Comparison of ENCODE assay signal across 8 cellular contexts in genomic region chr16:89658221-89658879, GRCh38. TPM values are rescaled to one million over a fixed set of nuclear protein-coding genes. Genes with fewer than 3 reads are reported as not detected.
A peak's percentile ranks its signal among the peaks of the same experiment; 100 is the strongest.
DNase-seq lines count a peak whose midpoint lies in the region; ATAC-seq, FAIRE-seq and TF ChIP-seq lines count a peak whose summit lies in the region.

No MANE protein-coding gene starts in this region.

- H2AK5ac ChIP-seq in neuronal stem cell (ENCODE audit: low read depth, low read length) = no peak overlapping the region

- no peak for TF ChIP-seq RAD21 in A549 (conservative IDR thresholded peaks at IDR 0.05 in 1 of 2, IDR thresholded peaks at IDR 0.05 in 1 of 2)

- TF ChIP-seq EP300 in A549 (IDR thresholded peaks at IDR 0.05) = no peak

- H3K36me3 Mint-ChIP-seq in T-cell = peaks cover 13% of the 10 kb centered on the region

- H3K4me2 ChIP-seq in A549 (peak overlapping the region; percentile 100), neuronal stem cell (ENCODE audit: insufficient read depth, low read length, poor library complexity, severe bottlenecking) (peak overlapping the region; percentile 96)

- no peak overlapping the region for H3K4ac ChIP-seq in neuronal stem cell (ENCODE audit: low read length)

- peak overlapping the region; percentile 88 to 93 for H3K27ac ChIP-seq in A549
- peak overlapping the region; percentile 89 to 95 (median 93) for H3K27ac ChIP-seq in esophagus squamous epithelium
- H3K27ac ChIP-seq in neuronal stem cell (replicated peaks; ENCODE audit: low read length) = peak overlapping the region; percentile 79

- H2BK15ac ChIP-seq in neuronal stem cell (ENCODE audit: low read length) = peak overlapping the region; percentile 94

- H3K4me1 Mint-ChIP-seq in T-cell = peaks cover 23 to 41% (median 33%) of the 10 kb centered on the region in 3 donors

- no peak for TF ChIP-seq CTCF in A549 (IDR thresholded peaks at IDR 0.05)
- TF ChIP-seq CTCF in GM12865 (IDR thresholded peaks at IDR 0.05; ENCODE audit: insufficient read depth, low read depth, low read length, missing control alignments) = no peak
- no peak for TF ChIP-seq CTCF in esophagus squamous epithelium (IDR thresholded peaks at IDR 0.05)

- peak overlapping the region; percentile 39 for H2BK5ac ChIP-seq in neuronal stem cell (ENCODE audit: low read length)

- intact Hi-C loops in esophagus squamous epithelium (cut with DNase I) = no loop called here

- H3K9me3 ChIP-seq in A549 (no peaks in the 10 kb centered on the region), esophagus squamous epithelium (no peaks in the 10 kb centered on the region), neuronal stem cell (replicated peaks in 1 of 2; ENCODE audit: control insufficient read depth in 2 of 2, insufficient read depth in 1 of 2, low read depth in 1 of 2, low read length in 2 of 2) (peaks cover 0 to under 1% of the 10 kb centered on the region in 2 donors)

- H3K4me3 Mint-ChIP-seq in T-cell = peak overlapping the region; percentile 82 to 88 (median 82)

- H3K27me3 Mint-ChIP-seq in T-cell = no peaks in the 10 kb centered on the region

- H3K9ac ChIP-seq in neuronal stem cell (ENCODE audit: low read depth, low read length, poor library complexity) = peak overlapping the region; percentile 96

- H3K4me3 ChIP-seq in A549 (peak overlapping the region; percentile 94), GM12865 (ENCODE audit: low read depth, low read length) (peak overlapping the region; percentile 73), esophagus squamous epithelium (peak overlapping the region; percentile 91 to 99 (median 98)), neuronal stem cell (ENCODE audit: low read length in 2 of 2) (peak overlapping the region; percentile 80 to 99)

- 16% methylated on average over 26 of the region's 27 CpGs for WGBS in A549 (ENCODE audit: missing lambda C conversion rate)
- WGBS in esophagus squamous epithelium, 2 donors = 8 to 18% methylated on average over 23 to 27 of the region's 27 CpGs
- no CpG with 5 or more reads among the region's 27 CpGs for WGBS in neuronal stem cell (ENCODE audit: extremely low coverage in 2 of 2, insufficient read length in 2 of 2, insufficient replicate concordance in 1 of 2), 2 donors

- no peak overlapping the region for H4K91ac ChIP-seq in neuronal stem cell (ENCODE audit: low read depth, low read length, poor library complexity)

- POLR2A ChIA-PET in A549 (lab: Yijun Ruan, JAX) = interaction anchor here (1.7 kb wide), 1 partner anchor 28 kb away, joined by 9 read pairs; the partner anchor contains the start of gene CDK10
- POLR2A ChIA-PET in T-cell (lab: Charles Lee) = interaction anchor here in 1 of 2 donors (0.6 kb wide), 1 partner anchor 28 kb away, joined by 3 read pairs; the partner anchor contains the start of gene CDK10

- H3K4me1 ChIP-seq in A549 (peaks cover 16% of the 10 kb centered on the region), esophagus squamous epithelium (peaks cover 13 to 39% (median 15%) of the 10 kb centered on the region in 3 donors), neuronal stem cell (ENCODE audit: control insufficient read depth in 2 of 2, insufficient read depth in 1 of 2, low read depth in 1 of 2, low read length in 2 of 2) (peaks cover 4 to 8% of the 10 kb centered on the region in 2 donors)

- no peaks in the 10 kb centered on the region for H3K9me3 Mint-ChIP-seq in T-cell

- peak overlapping the region; percentile 93 for H4K8ac ChIP-seq in neuronal stem cell (ENCODE audit: low read depth, low read length)

- H3K23ac ChIP-seq in neuronal stem cell (ENCODE audit: low read depth, low read length, poor library complexity) = peak overlapping the region; percentile 89

- no peak overlapping the region for H2BK120ac ChIP-seq in neuronal stem cell (ENCODE audit: low read depth, low read length)

- ATAC-seq in A549 (peak; percentile 42 to 53; a peak in 5 of 6 replicates), T-cell (replicated peaks in 1 of 4) (no peak), HG03457 (IDR thresholded peaks at IDR 0.05; ENCODE audit: unreplicated experiment) (no peak)

- H2AFZ ChIP-seq in neuronal stem cell (ENCODE audit: low read length) = peak overlapping the region; percentile 96

- H3K27ac Mint-ChIP-seq in T-cell = peak overlapping the region; percentile 78 to 80

- H3K27me3 ChIP-seq in esophagus squamous epithelium = no peaks in the 10 kb centered on the region
- H3K27me3 ChIP-seq in neuronal stem cell (ENCODE audit: control insufficient read depth in 3 of 3, insufficient read depth in 3 of 3, low read depth in 1 of 3, low read length in 3 of 3) = no peaks in the 10 kb centered on the region

- H3K18ac ChIP-seq in neuronal stem cell (ENCODE audit: low read length) = peak overlapping the region; percentile 92

- peak overlapping the region; percentile 75 for H3K14ac ChIP-seq in neuronal stem cell (ENCODE audit: low read length)

- peaks cover 24% of the 10 kb centered on the region for H3K79me1 ChIP-seq in neuronal stem cell (ENCODE audit: low read depth, low read length)

- FAIRE-seq in A549 (lab: Jason Lieb, UNC) (no peak), RCC 7860 (lab: Jason Lieb, UNC) (no peak)

- H3K36me3 ChIP-seq in esophagus squamous epithelium (peaks cover 0 to 45% (median 0%) of the 10 kb centered on the region in 3 donors), neuronal stem cell (replicated peaks in 1 of 2; ENCODE audit: control insufficient read depth in 2 of 2, insufficient read depth in 2 of 2, low read length in 2 of 2) (peaks cover 26 to 59% of the 10 kb centered on the region in 2 donors)

- H2BK12ac ChIP-seq in neuronal stem cell (ENCODE audit: low read length) = no peak overlapping the region

- TF ChIP-seq POLR2A in A549 (IDR thresholded peaks at IDR 0.05; ENCODE audit: low read length) (no peak), esophagus squamous epithelium (IDR thresholded peaks at IDR 0.05) (peak in 1 of 4 donors; percentile 3)

- DNase-seq in A549 (ENCODE audit: low read depth in 1 of 2, low spot score in 1 of 2) = no peak
- peak; percentile 38 for DNase-seq in GM12865 (ENCODE audit: low read depth)
- peak in 1 of 34 experiments; percentile 8 for DNase-seq in T-cell
- DNase-seq in esophagus squamous epithelium (lab: John Stamatoyannopoulos, UW) = no peak
- DNase-seq in neuronal stem cell (ENCODE audit: low spot score) = no peak
- DNase-seq in NCI-H2107 treated with DMSO at 0.1 percent for 48 hours (lab: John Stamatoyannopoulos, UW; ENCODE audit: unreplicated experiment) = no peak
- no peak for DNase-seq in RCC 7860 (ENCODE audit: low spot score)

- CTCF ChIA-PET in A549 (lab: Yijun Ruan, JAX) = interaction anchor here (0.8 to 3.1 kb wide), 6 partner anchors 9 to 43 kb away, joined by 3 to 15 read pairs (median 6); no protein-coding TSS in a partner anchor
- CTCF ChIA-PET in T-cell (lab: Charles Lee) = no interaction called here

TF ChIP-seq in A549, 52 proteins besides CTCF, POLR2A, EP300 and RAD21 (continues in another document):
- TF ChIP-seq JUN (IDR thresholded peaks at IDR 0.05) = no peak

RNA-seq across cellular contexts. Expression of gene SPATA33, which starts 0.7 kb away (rescaled TPM):
- 5.5 and 6.1 TPM in 2 replicates for polyA plus RNA-seq in A549 (2011; rRNA removed)
- 6.2 and 7.7 TPM in 2 replicates for polyA plus RNA-seq in A549 (2012; cell fraction: cytosol; rRNA removed)
- 11.5 and 13.2 TPM in 2 replicates for polyA plus RNA-seq in A549 (2012; cell fraction: nucleus; rRNA removed)
- polyA plus RNA-seq in A549 (2017; fragmentation: RNase III; extraction: RNeasy Plus Mini Kit Qiagen cat#74134 plus additional on column Dnase treatment) = 11.5 to 12.6 TPM (median 12.1 TPM) in 3 replicates
- polyA minus RNA-seq in A549 (2011; rRNA and poly(A)+ RNA removed) = 3.9 and 6.2 TPM in 2 replicates
- 10 to 100 TPM in 2 of 5 donors, 1 to 10 TPM in 3; 5.0 to 11.1 (median 8.1) TPM for total RNA-seq in T-cell
- 1 to 10 TPM; 1.8 to 4.9 (median 2.8) TPM for total RNA-seq in esophagus squamous epithelium
- 28.9 TPM for polyA plus RNA-seq in neuronal stem cell (2013, experiment 1 of 2)
- 29.1 TPM for polyA plus RNA-seq in neuronal stem cell (2013, experiment 2 of 2)

RNA-seq across cellular contexts. Expression of gene CHMP1A, which starts 0.8 kb away (rescaled TPM):
- polyA plus RNA-seq in A549 (2011; rRNA removed) (36.4 and 40.1 TPM in 2 replicates), A549 (2017; fragmentation: RNase III; extraction: RNeasy Plus Mini Kit Qiagen cat#74134 plus additional on column Dnase treatment) (91.7 to 99.0 TPM (median 95.4 TPM) in 3 replicates)
- polyA plus RNA-seq in A549 (2012; cell fraction: cytosol; rRNA removed) = 101 and 105 TPM in 2 replicates
- 151 and 200 TPM in 2 replicates for polyA plus RNA-seq in A549 (2012; cell fraction: nucleus; rRNA removed)
- 47.5 and 53.6 TPM in 2 replicates for polyA minus RNA-seq in A549 (2011; rRNA and poly(A)+ RNA removed)
- total RNA-seq in T-cell (10 to 100 TPM; 73.1 to 97.4 (median 90.4) TPM), esophagus squamous epithelium (100 to 1,000 TPM in 2 of 4 donors, 10 to 100 TPM in 2; 83.0 to 116 (median 104) TPM)
- 44.9 TPM for polyA plus RNA-seq in neuronal stem cell (2013, experiment 1 of 2)
- 44.1 TPM for polyA plus RNA-seq in neuronal stem cell (2013, experiment 2 of 2)

RNA-seq across cellular contexts. Expression of gene CDK10, which starts 28.1 kb away (rescaled TPM):
- polyA plus RNA-seq in A549 (2011; rRNA removed) (35.9 and 40.2 TPM in 2 replicates), A549 (2017; fragmentation: RNase III; extraction: RNeasy Plus Mini Kit Qiagen cat#74134 plus additional on column Dnase treatment) (52.9 to 99.8 TPM (median 55.3 TPM) in 3 replicates)
- 47.9 and 59.3 TPM in 2 replicates for polyA plus RNA-seq in A549 (2012; cell fraction: cytosol; rRNA removed)
- polyA plus RNA-seq in A549 (2012; cell fraction: nucleus; rRNA removed) = 316 and 339 TPM in 2 replicates
- 31.9 and 35.3 TPM in 2 replicates for polyA minus RNA-seq in A549 (2011; rRNA and poly(A)+ RNA removed)
- total RNA-seq in T-cell (100 to 1,000 TPM; 108 to 163 (median 138) TPM), esophagus squamous epithelium (10 to 100 TPM; 21.6 to 45.0 (median 39.3) TPM)
- polyA plus RNA-seq in neuronal stem cell (2013, experiment 1 of 2) = 59.5 TPM
- 57.9 TPM for polyA plus RNA-seq in neuronal stem cell (2013, experiment 2 of 2)

RNA-seq across cellular contexts. Expression of gene SPATA2L, which starts 43.2 kb away (rescaled TPM):
- polyA plus RNA-seq in A549 (2011; rRNA removed) (3.5 and 3.6 TPM in 2 replicates), A549 (2017; fragmentation: RNase III; extraction: RNeasy Plus Mini Kit Qiagen cat#74134 plus additional on column Dnase treatment) (4.7 to 5.2 TPM (median 4.9 TPM) in 3 replicates)
- polyA plus RNA-seq in A549 (2012; cell fraction: cytosol; rRNA removed) = 9.1 and 12.3 TPM in 2 replicates
- polyA plus RNA-seq in A549 (2012; cell fraction: nucleus; rRNA removed) = 16.2 and 21.7 TPM in 2 replicates
- polyA minus RNA-seq in A549 (2011; rRNA and poly(A)+ RNA removed) = 3.0 and 3.7 TPM in 2 replicates
- total RNA-seq in T-cell (10 to 100 TPM; 14.4 to 24.9 (median 15.9) TPM), esophagus squamous epithelium (10 to 100 TPM in 2 of 4 donors, 1 to 10 TPM in 2; 6.1 to 26.1 (median 8.9) TPM)
- polyA plus RNA-seq in neuronal stem cell (2013, experiment 1 of 2) = 5.0 TPM
- 5.5 TPM for polyA plus RNA-seq in neuronal stem cell (2013, experiment 2 of 2)

RNA-seq across cellular contexts. Expression of gene DPEP1, which starts 44.9 kb away (rescaled TPM):
- polyA plus RNA-seq in A549 (2011; rRNA removed) = 1.5 and 2.6 TPM in 2 replicates
- 1.8 and 2.2 TPM in 2 replicates for polyA plus RNA-seq in A549 (2012; cell fraction: cytosol; rRNA removed)
- 4.1 and 4.5 TPM in 2 replicates for polyA plus RNA-seq in A549 (2012; cell fraction: nucleus; rRNA removed)
- 0.97 to 1.3 TPM (median 1.1 TPM) in 3 replicates for polyA plus RNA-seq in A549 (2017; fragmentation: RNase III; extraction: RNeasy Plus Mini Kit Qiagen cat#74134 plus additional on column Dnase treatment)
- polyA minus RNA-seq in A549 (2011; rRNA and poly(A)+ RNA removed) = 2.8 and 4.6 TPM in 2 replicates
- under 1 TPM in 1 of 5 donors, not detected in 4; 0.18 TPM for total RNA-seq in T-cell
- 1 to 10 TPM in 1 of 4 donors, under 1 TPM in 1, not detected in 2; 0.76 to 4.1 TPM for total RNA-seq in esophagus squamous epithelium
- polyA plus RNA-seq in neuronal stem cell (2013, experiment 1 of 2) = 1.1 TPM
- 0.79 TPM for polyA plus RNA-seq in neuronal stem cell (2013, experiment 2 of 2)

Comparison
In these comparisons a context has a peak if more than half of its experiments do, and no peak if none do; other contexts are left out.
1. ATAC-seq: peak in A549 (2 of 2); none in T-cell (0 of 4) and HG03457 (single experiment).
2. Peak in every context shown above with its lines, with median percentiles within 50 percentile points of each other: H3K27ac ChIP-seq and H3K4me3 ChIP-seq.